Comparison of ENCODE assay signal across 8 cellular contexts in the genomic region with DNA sequence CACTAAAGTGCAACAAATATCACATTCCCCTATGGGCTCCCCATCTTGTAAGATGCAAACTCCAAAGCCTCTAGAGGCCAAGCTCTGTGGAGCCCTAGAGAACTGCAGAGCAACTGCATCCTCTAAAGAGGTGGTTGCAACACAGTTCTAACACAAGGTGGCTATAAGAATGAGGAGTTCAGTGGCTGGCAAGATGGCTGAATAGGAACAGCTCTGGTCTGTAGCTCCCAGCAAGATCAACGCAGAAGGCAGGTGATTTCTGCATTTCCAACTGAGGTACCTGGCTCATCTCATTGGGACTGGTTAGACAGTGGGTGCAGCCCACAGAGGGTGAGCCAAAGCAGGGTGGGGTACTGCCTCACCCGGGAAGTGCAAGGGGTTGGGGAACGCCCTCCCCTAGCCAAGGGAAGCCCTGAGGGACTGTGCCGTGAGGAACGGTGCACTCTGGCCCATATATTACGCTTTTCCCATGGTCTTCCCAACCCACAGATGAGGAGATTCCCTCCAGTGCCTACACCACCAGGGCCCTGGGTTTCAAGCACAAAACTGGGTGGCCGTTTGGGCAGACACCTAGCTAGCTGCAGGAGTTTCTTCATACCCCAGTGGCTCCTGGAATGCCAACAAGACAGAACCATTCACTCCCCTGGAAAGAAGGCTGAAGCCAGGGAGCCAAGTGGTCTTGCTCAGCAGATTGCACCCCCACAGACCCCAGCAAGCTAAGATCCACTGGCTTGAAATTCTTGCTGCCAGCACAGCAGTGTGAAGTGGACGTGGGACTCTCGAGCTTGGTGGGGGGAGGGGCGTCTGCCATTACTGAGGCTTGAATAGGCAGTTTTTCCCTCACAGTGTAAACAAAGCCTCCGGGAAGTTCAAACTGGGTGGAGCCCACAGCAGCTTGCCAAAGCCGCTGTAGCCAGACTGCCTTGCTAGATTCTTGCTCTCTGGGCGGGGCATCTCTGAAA.
A peak's percentile ranks its signal among the peaks of the same experiment; 100 is the strongest.
DNase-seq lines count a peak whose midpoint lies in the region; ATAC-seq, FAIRE-seq and TF ChIP-seq lines count a peak whose summit lies in the region.
"Not testable (repeated sequence)": the region's sequence is repeated elsewhere in the genome, so short reads cannot be mapped to it uniquely, and the experiment has no call there.

No MANE protein-coding gene starts in this region.

- H3K36me3 ChIP-seq in bronchial epithelial cell (ENCODE audit: control insufficient read depth, insufficient read depth, low read length); lower lobe of right lung: not testable (repeated sequence)

- in situ Hi-C loops in Caki2 (cut with HindIII; ENCODE audit: low pct_unique_long_range_greater_than_20kb, low sequenced_read_pairs): not testable (repeated sequence)

- not testable (repeated sequence) for TF ChIP-seq CTCF in LNCaP clone FGC (IDR thresholded peaks at IDR 0.05; ENCODE audit: control insufficient read depth, extremely low read depth, insufficient read depth); bronchial epithelial cell (IDR thresholded peaks at IDR 0.05; ENCODE audit: insufficient read depth, low read length, severe bottlenecking); lower lobe of right lung (IDR thresholded peaks at IDR 0.05)

- peak; percentile 24 for DNase-seq in Caki2 (ENCODE audit: low read depth)
- DNase-seq in LNCaP clone FGC (ENCODE audit: low read depth): peak; percentile 72
- peak; percentile 3 for DNase-seq in NCI-H2227 treated with DMSO at 0.1 percent for 48 hours (lab: John Stamatoyannopoulos, UW)
- DNase-seq in SIG-M5 treated with dmso at 0.1 percent for 504 hours (lab: John Stamatoyannopoulos, UW; ENCODE audit: unreplicated experiment): peak; percentile 42
- DNase-seq in bronchial epithelial cell (ENCODE audit: low read depth): peak; percentile 77
- peak; percentile 67 for DNase-seq in Right ventricle myocardium inferior (ENCODE audit: missing footprints)
- peak; percentile 76 for DNase-seq in lower lobe of right lung
- DNase-seq in sciatic nerve (ENCODE audit: low spot score): peak; percentile 74

- not testable (repeated sequence) for H3K27ac ChIP-seq in lower lobe of right lung

- ATAC-seq in Right ventricle myocardium inferior, sciatic nerve: not testable (repeated sequence)
- ATAC-seq in lower lobe of right lung: peak; percentile 66 to 74

- not testable (repeated sequence) for FAIRE-seq in bronchial epithelial cell (lab: Jason Lieb, UNC)

- not testable (repeated sequence) for H3K27me3 ChIP-seq in bronchial epithelial cell (ENCODE audit: control insufficient read depth, insufficient read depth, low read length)
- peaks cover 12% of the 10 kb centered on the region for H3K27me3 ChIP-seq in lower lobe of right lung (ENCODE audit: low read depth)

- intact Hi-C loops in Right ventricle myocardium inferior (cut with DNase I); lower lobe of right lung (cut with DNase I); sciatic nerve (cut with DNase I): not testable (repeated sequence)

- peaks cover 24% of the 10 kb centered on the region for H3K4me1 ChIP-seq in lower lobe of right lung

- peaks cover 17% of the 10 kb centered on the region for H3K9me3 ChIP-seq in lower lobe of right lung

- not testable (repeated sequence) for H3K4me3 ChIP-seq in LNCaP clone FGC (ENCODE audit: low read depth, low read length); bronchial epithelial cell (ENCODE audit: low read depth, low read length); lower lobe of right lung

Comparison
In these comparisons a context has a peak if more than half of its experiments do, and no peak if none do; other contexts are left out.
1. DNase-seq: peak in every context shown above with its lines; median percentile 77 in bronchial epithelial cell; 76 in lower lobe of right lung; 74 in sciatic nerve; 72 in LNCaP clone FGC; 67 in Right ventricle myocardium inferior; 42 in SIG-M5 treated with dmso at 0.1 percent for 504 hours; 24 in Caki2; 3 in NCI-H2227 treated with DMSO at 0.1 percent for 48 hours.